16 cellular contexts compared by ENCODE assay signal in genomic region chr5:73987915-73988314, GRCh38.
A peak's percentile ranks its signal among the peaks of the same experiment; 100 is the strongest.
DNase-seq lines count a peak whose midpoint lies in the region; ATAC-seq and TF ChIP-seq lines count a peak whose summit lies in the region.
"Had no signal": no experiment of that assay in that cellular context is flagged by ENCODE, and none has a peak within 500 bp of the region (broad histone marks: within the 10 kb centered on the region; RNA-seq: fewer than 3 reads in every experiment).

No MANE protein-coding gene starts in this region.

- no peak overlapping the region for H2BK120ac ChIP-seq in mesenchymal stem cell (ENCODE audit: low read depth, low read length)

- H2BK15ac ChIP-seq in mesenchymal stem cell (ENCODE audit: low read depth, poor library complexity, severe bottlenecking): no peak overlapping the region

- no peak overlapping the region for H4K8ac ChIP-seq in mesenchymal stem cell (ENCODE audit: low read length)

- H3K36me3 ChIP-seq in HEK293 (ENCODE audit: control insufficient read depth in 2 of 2, insufficient read depth in 1 of 2, low read length in 2 of 2): no peaks in the 10 kb centered on the region
- H3K36me3 ChIP-seq in mesenchymal stem cell (ENCODE audit: control insufficient read depth in 1 of 2, insufficient read depth in 2 of 2, low read depth in 1 of 2, low read length in 2 of 2): no peaks in the 10 kb centered on the region
- H3K36me3 ChIP-seq in left ventricle myocardium inferior: no peaks in the 10 kb centered on the region
- H3K36me3 ChIP-seq in PC-9 (ENCODE audit: low read depth): no peaks in the 10 kb centered on the region
- no peaks in the 10 kb centered on the region for H3K36me3 ChIP-seq in CD8-positive, alpha-beta T cell (ENCODE audit: insufficient read depth, low read length)
- H3K36me3 ChIP-seq: BE2C had no signal

- ATAC-seq in CD8-positive, alpha-beta T cell: no peak
- ATAC-seq: A549, GM12878 had no signal

- H3K9me3 ChIP-seq in HEK293 (ENCODE audit: control insufficient read depth, insufficient read depth, low read depth, low read length): no peaks in the 10 kb centered on the region
- no peaks in the 10 kb centered on the region for H3K9me3 ChIP-seq in mesenchymal stem cell (ENCODE audit: control insufficient read depth, low read length)
- H3K9me3 ChIP-seq in left ventricle myocardium inferior (replicated peaks): no peaks in the 10 kb centered on the region
- no peaks in the 10 kb centered on the region for H3K9me3 ChIP-seq in PC-9 (ENCODE audit: insufficient read depth, low read depth)
- H3K9me3 ChIP-seq in CD8-positive, alpha-beta T cell (ENCODE audit: low read length): no peaks in the 10 kb centered on the region
- H3K9me3 ChIP-seq: A549, BE2C had no signal

- H3K4me2 ChIP-seq in mesenchymal stem cell (ENCODE audit: low read length, poor library complexity, severe bottlenecking) (no peak overlapping the region), PC-9 (no peak overlapping the region)
- H3K4me2 ChIP-seq: A549 had no signal

- H3K4ac ChIP-seq in mesenchymal stem cell (ENCODE audit: low read depth in 1 of 2, low read length in 2 of 2): no peak overlapping the region

- no peaks in the 10 kb centered on the region for H3K36me3 Mint-ChIP-seq in CD8-positive, alpha-beta T cell
- H3K36me3 Mint-ChIP-seq: CD4-positive, alpha-beta memory T cell had no signal

- H2AFZ ChIP-seq in mesenchymal stem cell (ENCODE audit: low read depth, low read length) (no peak overlapping the region), PC-9 (no peak overlapping the region)

- POLR2A ChIA-PET in HEK293 (lab: Yijun Ruan, JAX) (no interaction called here), RWPE1 (lab: Yijun Ruan, JAX; ENCODE audit: low non-redundant PET) (no interaction called here), PC-9 (lab: Charles Lee; ENCODE audit: unreplicated experiment) (no interaction called here)
- POLR2A ChIA-PET in CD8-positive, alpha-beta T cell (lab: Charles Lee): no interaction called here

- peak; percentile 54 for DNase-seq in RWPE1 (ENCODE audit: low spot score)
- DNase-seq in epithelial cell of esophagus (ENCODE audit: low read depth): peak; percentile 83
- peak; percentile 6 for DNase-seq in mesenchymal stem cell
- DNase-seq in left ventricle myocardium inferior: no peak
- no peak for DNase-seq in PC-9
- no peak for DNase-seq in CD8-positive, alpha-beta T cell
- DNase-seq: BE2C; CD4-positive, alpha-beta memory T cell; COR-L47; GOT3; H9; HFFc6 had no signal

- H2BK5ac ChIP-seq in mesenchymal stem cell (ENCODE audit: low read depth, low read length, poor library complexity, severe bottlenecking): no peak overlapping the region

- no peaks in the 10 kb centered on the region for H4K20me1 ChIP-seq in PC-9 (ENCODE audit: insufficient read depth)

- no peak overlapping the region for H3K27ac Mint-ChIP-seq in CD8-positive, alpha-beta T cell
- H3K27ac Mint-ChIP-seq: CD4-positive, alpha-beta memory T cell; H9; HFFc6 had no signal

- no peak for TF ChIP-seq CTCF in HEK293 (tag by site-specific recombination; IDR thresholded peaks at IDR 0.05)
- no peak for TF ChIP-seq CTCF in RWPE1 (conservative IDR thresholded peaks at IDR 0.05; ENCODE audit: low read depth)
- TF ChIP-seq CTCF in epithelial cell of esophagus (IDR thresholded peaks at IDR 0.05; ENCODE audit: insufficient read depth, low read depth, low read length, missing control alignments): no peak
- TF ChIP-seq CTCF in left ventricle myocardium inferior (IDR thresholded peaks at IDR 0.05; ENCODE audit: borderline replicate concordance): no peak
- no peak for TF ChIP-seq CTCF in PC-9 (conservative IDR thresholded peaks at IDR 0.05)
- TF ChIP-seq CTCF in CD8-positive, alpha-beta T cell (IDR thresholded peaks at IDR 0.05): no peak

- H3K9ac ChIP-seq in mesenchymal stem cell (ENCODE audit: low read length): no peak overlapping the region

- CTCF ChIA-PET in HEK293 (lab: Yijun Ruan, JAX) (interaction anchor here (0.7 kb wide), 1 partner anchor 113 kb away, joined by 4 read pairs; no protein-coding TSS in a partner anchor), RWPE1 (lab: Yijun Ruan, JAX) (interaction anchor here (0.6 kb wide), 1 partner anchor 23 kb away, joined by 3 read pairs; no protein-coding TSS in a partner anchor), PC-9 (lab: Charles Lee) (interaction anchor here (0.6 kb wide), 1 partner anchor 353 kb away, joined by 3 read pairs; no protein-coding TSS in a partner anchor)
- CTCF ChIA-PET in CD8-positive, alpha-beta T cell (lab: Charles Lee): no interaction called here

- no peak overlapping the region for H3K23ac ChIP-seq in mesenchymal stem cell (ENCODE audit: low read length in 2 of 2)

- H3K4me3 Mint-ChIP-seq in CD8-positive, alpha-beta T cell: no peak overlapping the region
- H3K4me3 Mint-ChIP-seq: CD4-positive, alpha-beta memory T cell; H9; HFFc6 had no signal

- H2BK12ac ChIP-seq in mesenchymal stem cell (ENCODE audit: low read length in 2 of 2): no peak overlapping the region

- H3K79me1 ChIP-seq in mesenchymal stem cell (replicated peaks; ENCODE audit: low read length, poor library complexity, severe bottlenecking): no peaks in the 10 kb centered on the region

- peaks cover 12% of the 10 kb centered on the region for H3K27me3 Mint-ChIP-seq in CD8-positive, alpha-beta T cell (ENCODE audit: low read depth)

- no peak overlapping the region for H4K91ac ChIP-seq in mesenchymal stem cell (ENCODE audit: low read length)

- H3K4me3 ChIP-seq in HEK293 (ENCODE audit: low read depth, low read length) (no peak overlapping the region), epithelial cell of esophagus (ENCODE audit: low read length) (no peak overlapping the region), mesenchymal stem cell (ENCODE audit: insufficient read depth in 1 of 2, low read depth in 1 of 2, low read length in 2 of 2) (no peak overlapping the region), left ventricle myocardium inferior (no peak overlapping the region), PC-9 (no peak overlapping the region)
- H3K4me3 ChIP-seq in CD8-positive, alpha-beta T cell (ENCODE audit: low read depth, low read length): no peak overlapping the region
- H3K4me3 ChIP-seq: A549, GM12878 had no signal

- 100% methylated on average over 1 of the region's 3 CpGs for WGBS in mesenchymal stem cell

- H3K18ac ChIP-seq in mesenchymal stem cell (ENCODE audit: low read depth in 1 of 2, low read length in 2 of 2): no peak overlapping the region

- H3K4me1 Mint-ChIP-seq in CD8-positive, alpha-beta T cell (ENCODE audit: low read depth): no peaks in the 10 kb centered on the region
- H3K4me1 Mint-ChIP-seq: CD4-positive, alpha-beta memory T cell had no signal

- no TSS peak for BruUV-seq in PC-9 (replicated peaks; lab: Mats Ljungman, UMichigan)

- H3F3A ChIP-seq in PC-9 (ENCODE audit: insufficient read depth, low read depth): no peaks in the 10 kb centered on the region

- no peaks in the 10 kb centered on the region; the same call in 1 of the 2 replicates for H3K4me1 ChIP-seq in HEK293 (ENCODE audit: control insufficient read depth, insufficient read depth, low read length)
- H3K4me1 ChIP-seq in mesenchymal stem cell (ENCODE audit: control insufficient read depth, insufficient read depth, low read depth, low read length): peaks cover 2% of the 10 kb centered on the region
- H3K4me1 ChIP-seq in left ventricle myocardium inferior: no peaks in the 10 kb centered on the region
- H3K4me1 ChIP-seq in PC-9 (replicated peaks; ENCODE audit: insufficient read depth): no peaks in the 10 kb centered on the region; the same call in 1 of the 2 replicates
- H3K4me1 ChIP-seq in CD8-positive, alpha-beta T cell (ENCODE audit: insufficient read depth, low read length): no peaks in the 10 kb centered on the region
- H3K4me1 ChIP-seq: A549 had no signal

- no peaks in the 10 kb centered on the region for H3K9me3 Mint-ChIP-seq in CD8-positive, alpha-beta T cell
- H3K9me3 Mint-ChIP-seq: H9, HFFc6 had no signal

- no peaks in the 10 kb centered on the region for H3K79me2 ChIP-seq in PC-9 (ENCODE audit: low read depth)

- no peaks in the 10 kb centered on the region for H3K9me2 ChIP-seq in PC-9 (ENCODE audit: insufficient read depth)

- H3K14ac ChIP-seq in mesenchymal stem cell (ENCODE audit: low read length in 2 of 2): no peak overlapping the region

- H2AK5ac ChIP-seq in mesenchymal stem cell (ENCODE audit: low read length, severe bottlenecking): no peak overlapping the region

- intact Hi-C loops in left ventricle myocardium inferior (cut with micrococcal nuclease): no loop called here
- intact Hi-C loops in PC-9 (cut with micrococcal nuclease; ENCODE audit: unreplicated experiment): loop anchor here (10.0 kb wide), 2 partner anchors 83 to 407 kb away; no protein-coding TSS in a partner anchor
- intact Hi-C loops in CD8-positive, alpha-beta T cell (cut with DNase I, micrococcal nuclease): no loop called here

- H3K27ac ChIP-seq in HEK293 (ENCODE audit: extremely low read depth, low read depth, low read length): no peak overlapping the region
- H3K27ac ChIP-seq in RWPE1: no peak overlapping the region
- no peak overlapping the region for H3K27ac ChIP-seq in mesenchymal stem cell (ENCODE audit: low read length, poor library complexity, severe bottlenecking)
- no peak overlapping the region for H3K27ac ChIP-seq in left ventricle myocardium inferior (replicated peaks)
- H3K27ac ChIP-seq in PC-9: no peak overlapping the region
- H3K27ac ChIP-seq in CD8-positive, alpha-beta T cell (ENCODE audit: low read depth, low read length): no peak overlapping the region
- H3K27ac ChIP-seq: A549, C4-2B had no signal

- H3K27me3 ChIP-seq in mesenchymal stem cell (ENCODE audit: control insufficient read depth in 1 of 2, insufficient read depth in 1 of 2, low read length in 2 of 2) (peaks cover 0 to 32% of the 10 kb centered on the region in 2 experiments), left ventricle myocardium inferior (ENCODE audit: low read depth) (peaks cover 3% of the 10 kb centered on the region), PC-9 (ENCODE audit: insufficient read depth, low read depth) (no peaks in the 10 kb centered on the region)
- no peaks in the 10 kb centered on the region for H3K27me3 ChIP-seq in CD8-positive, alpha-beta T cell (ENCODE audit: insufficient read depth, low read length)
- H3K27me3 ChIP-seq: BE2C had no signal

TF ChIP-seq in HEK293, 187 proteins besides CTCF, POLR2A, EP300 and RAD21:
- TF ChIP-seq ZNF16 (tag by site-specific recombination; IDR thresholded peaks at IDR 0.05; ENCODE audit: low read depth) (no peak), ZSCAN4 (tag by site-specific recombination; IDR thresholded peaks at IDR 0.05) (0 out of 2 replicates have a peak, but pooled peaks have one; percentile 13)

Comparison
In these comparisons a context has a peak if more than half of its experiments do, and no peak if none do; other contexts are left out.
1. DNase-seq: peak in RWPE1 (single experiment), epithelial cell of esophagus (single experiment) and mesenchymal stem cell (single experiment); none in left ventricle myocardium inferior (single experiment), PC-9 (0 of 2) and CD8-positive, alpha-beta T cell (0 of 7).